8 cellular contexts compared by ENCODE assay signal in genomic region chr7:101165075-101165957, GRCh38. TPM values are rescaled to one million over a fixed set of nuclear protein-coding genes. Genes with fewer than 3 reads are reported as not detected.
DNase-seq lines count a peak whose midpoint lies in the region; ATAC-seq and TF ChIP-seq lines count a peak whose summit lies in the region.

Gene VGF (minus strand): TSS chr7:101165569. CDS start chr7:101164843, 726 bp downstream.

- H3K9ac ChIP-seq in duodenal mucosa (ENCODE audit: low read depth in 1 of 2, low read length in 2 of 2) = no peak within 1 kb of the TSS

- peak within 1 kb of the TSS; percentile 24 for H3K4me3 ChIP-seq in HL-60 (replicated peaks; ENCODE audit: insufficient read depth, low read length)
- H3K4me3 ChIP-seq in duodenal mucosa (ENCODE audit: low read depth in 1 of 2, low read length in 2 of 2) = peak within 1 kb of the TSS; percentile 40 to 43
- peak within 1 kb of the TSS; percentile 11 for H3K4me3 ChIP-seq in lower lobe of right lung

- CTCF ChIA-PET in activated CD4-positive, alpha-beta memory T cell treated with anti-CD3 and anti-CD28 coated beads for 36 hours (lab: Charles Lee) = interaction anchor here (0.9 to 2.7 kb wide), 7 partner anchors 8 to 52 kb away, joined by 3 to 20 read pairs (median 4); partner anchors contain the start of genes PLOD3 and ZNHIT1

- peaks cover 60% of the 10 kb centered on the region for H3K27me3 Mint-ChIP-seq in activated CD4-positive, alpha-beta memory T cell treated with anti-CD3 and anti-CD28 coated beads for 36 hours

- no peaks in the 10 kb centered on the region for H3K9me3 Mint-ChIP-seq in activated CD4-positive, alpha-beta memory T cell treated with anti-CD3 and anti-CD28 coated beads for 36 hours

- H3K4me1 ChIP-seq in duodenal mucosa (ENCODE audit: control insufficient read depth in 1 of 2, insufficient read depth in 2 of 2, low read length in 2 of 2) = peaks cover 17 to 37% of the 10 kb centered on the region in 2 donors
- H3K4me1 ChIP-seq in lower lobe of right lung = peaks cover 47% of the 10 kb centered on the region

- H3K9me3 ChIP-seq in duodenal mucosa (ENCODE audit: control insufficient read depth in 1 of 2, low read length in 2 of 2) (no peaks in the 10 kb centered on the region), lower lobe of right lung (no peaks in the 10 kb centered on the region)

- H3K36me3 Mint-ChIP-seq in activated CD4-positive, alpha-beta memory T cell treated with anti-CD3 and anti-CD28 coated beads for 36 hours = peaks cover 8% of the 10 kb centered on the region

- H3K4me1 Mint-ChIP-seq in activated CD4-positive, alpha-beta memory T cell treated with anti-CD3 and anti-CD28 coated beads for 36 hours (ENCODE audit: low read depth) = peaks cover 53% of the 10 kb centered on the region

- H3K27ac Mint-ChIP-seq in activated CD4-positive, alpha-beta memory T cell treated with anti-CD3 and anti-CD28 coated beads for 36 hours = no peak within 1 kb of the TSS

- DNase-seq in Ammon's horn (ENCODE audit: low spot score) (peak; percentile 91), HL-60 (ENCODE audit: low read depth in 1 of 2, low spot score in 1 of 2) (peak; percentile 86 to 93), NCI-H82 treated with DMSO at 0.1 percent for 48 hours (lab: John Stamatoyannopoulos, UW; ENCODE audit: unreplicated experiment) (peak; percentile 18), lower lobe of right lung (peak; percentile 96)
- DNase-seq in activated CD4-positive, alpha-beta memory T cell treated with anti-CD3 and anti-CD28 coated beads for 36 hours = peak; percentile 95
- DNase-seq in stimulated activated CD4-positive, alpha-beta T cell treated with anti-CD3 and anti-CD28 coated beads, TNF-alpha, amount 100 ng/mL, for 48 hours (ENCODE audit: low read depth in 3 of 3) = peak; percentile 82 to 91 (median 88)

- H3K27me3 ChIP-seq in HL-60 (ENCODE audit: insufficient read depth, poor library complexity, severe bottlenecking) = peaks cover 52% of the 10 kb centered on the region
- H3K27me3 ChIP-seq in duodenal mucosa (ENCODE audit: control insufficient read depth in 1 of 2, insufficient read depth in 2 of 2, low read length in 2 of 2) = peaks cover 54 to 72% of the 10 kb centered on the region in 2 donors
- H3K27me3 ChIP-seq in lower lobe of right lung (ENCODE audit: low read depth) = peaks cover 83% of the 10 kb centered on the region

- H3K27ac ChIP-seq in HL-60 (replicated peaks) (no peak within 1 kb of the TSS), duodenal mucosa (ENCODE audit: low read depth, low read length) (no peak within 1 kb of the TSS), lower lobe of right lung (no peak within 1 kb of the TSS)

- H3K4me3 Mint-ChIP-seq in activated CD4-positive, alpha-beta memory T cell treated with anti-CD3 and anti-CD28 coated beads for 36 hours = peak within 1 kb of the TSS; percentile 71

- ATAC-seq in GM19397 (IDR thresholded peaks at IDR 0.05; ENCODE audit: unreplicated experiment) (peak; percentile 63), lower lobe of right lung (peak; percentile 90 to 94)

- TF ChIP-seq CTCF in HL-60 (IDR thresholded peaks at IDR 0.05; ENCODE audit: insufficient read depth, low read length) (no peak), lower lobe of right lung (IDR thresholded peaks at IDR 0.05) (no peak)

- intact Hi-C loops in activated CD4-positive, alpha-beta memory T cell treated with anti-CD3 and anti-CD28 coated beads for 36 hours (cut with micrococcal nuclease) = loop anchor here (1.0 to 2.0 kb wide), 2 partner anchors 11 to 79 kb away; partner anchors contain the start of genes AP1S1 and FIS1
- intact Hi-C loops in lower lobe of right lung (cut with DNase I) = no loop called here

- H3K36me3 ChIP-seq in duodenal mucosa (ENCODE audit: control insufficient read depth in 1 of 2, insufficient read depth in 2 of 2, low read length in 2 of 2) (peaks cover 0 to 1% of the 10 kb centered on the region in 2 donors), lower lobe of right lung (peaks cover 5% of the 10 kb centered on the region)

- POLR2A ChIA-PET in activated CD4-positive, alpha-beta memory T cell treated with anti-CD3 and anti-CD28 coated beads for 36 hours (lab: Charles Lee) = interaction anchor here (1.1 to 2.0 kb wide), 4 partner anchors 9 to 276 kb away, joined by 3 to 6 read pairs (median 4); partner anchors contain the start of genes PLOD3, UFSP1 and ZNHIT1

RNA-seq across cellular contexts. Expression of gene VGF, which starts in this region (rescaled TPM):
- total RNA-seq in activated CD4-positive, alpha-beta memory T cell treated with anti-CD3 and anti-CD28 coated beads for 36 hours = not detected
- total RNA-seq in lower lobe of right lung = 0.15 TPM

Comparison
In these comparisons a context has a peak if more than half of its experiments do, and no peak if none do; other contexts are left out.
1. Peak in DNase-seq in activated CD4-positive, alpha-beta memory T cell treated with anti-CD3 and anti-CD28 coated beads for 36 hours; RNA of the gene not detected or under 1 TPM.
2. Peak in DNase-seq, ATAC-seq and H3K4me3 ChIP-seq in lower lobe of right lung; RNA of the gene not detected or under 1 TPM.
3. DNase-seq: peak in every context shown above with its lines; median percentile 96 in lower lobe of right lung; 95 in activated CD4-positive, alpha-beta memory T cell treated with anti-CD3 and anti-CD28 coated beads for 36 hours; 91 in Ammon's horn; 90 in HL-60; 88 in stimulated activated CD4-positive, alpha-beta T cell treated with anti-CD3 and anti-CD28 coated beads, TNF-alpha, amount 100 ng/mL, for 48 hours; 18 in NCI-H82 treated with DMSO at 0.1 percent for 48 hours.